Comparison of ENCODE assay signal across 8 cellular contexts in genomic region chr9:89178162-89179120, GRCh38. TPM values are rescaled to one million over a fixed set of nuclear protein-coding genes. Genes with fewer than 3 reads are reported as not detected.
DNase-seq lines count a peak whose midpoint lies in the region; ATAC-seq lines count a peak whose summit lies in the region.

Gene SHC3 (minus strand): TSS chr9:89178818. CDS start chr9:89178460, 358 bp downstream.

- peak within 1 kb of the TSS; percentile 72 for H2AFZ ChIP-seq in ACC112 (ENCODE audit: low read length, unreplicated experiment)

- DNase-seq in aorta (no peak), T1000 (lab: John Stamatoyannopoulos, UW) (no peak)

- 6 to 8% methylated on average over 52 to 73 of the region's 73 CpGs for WGBS in aorta, 2 donors

- intact Hi-C loops in aorta (cut with DNase I) = loop anchor here in 1 of 2 donors (10.0 kb wide), 1 partner anchor 96 kb away; no protein-coding TSS in a partner anchor

- H3K9me3 ChIP-seq in HUES6 (ENCODE audit: control insufficient read depth, insufficient read depth, low read depth, low read length) (no peaks in the 10 kb centered on the region), mucosa of rectum (ENCODE audit: control insufficient read depth in 2 of 2, low read length in 2 of 2) (no peaks in the 10 kb centered on the region), aorta (ENCODE audit: control insufficient read depth, low read length) (no peaks in the 10 kb centered on the region)

- H3K4me1 ChIP-seq in ACC112 (ENCODE audit: control insufficient read depth, insufficient read depth, low read length, unreplicated experiment) (peaks cover 30% of the 10 kb centered on the region), HUES6 (ENCODE audit: control insufficient read depth, insufficient read depth, low read length) (peaks cover 21% of the 10 kb centered on the region), mucosa of rectum (ENCODE audit: control insufficient read depth in 2 of 2, insufficient read depth in 2 of 2, low read length in 2 of 2) (peaks cover 11 to 20% of the 10 kb centered on the region in 2 donors), aorta (ENCODE audit: control insufficient read depth in 1 of 2, insufficient read depth in 2 of 2, low read length in 2 of 2) (no peaks in the 10 kb centered on the region)

- H3K79me2 ChIP-seq in ACC112 (ENCODE audit: control insufficient read depth, insufficient read depth, low read length, unreplicated experiment) = peaks cover 46% of the 10 kb centered on the region

- H3K27me3 ChIP-seq in ACC112 (ENCODE audit: insufficient read depth, low read length) = no peaks in the 10 kb centered on the region
- H3K27me3 ChIP-seq in HUES6 (ENCODE audit: control insufficient read depth, insufficient read depth, low read length) = peaks cover 34% of the 10 kb centered on the region
- peaks cover 16 to 28% of the 10 kb centered on the region in 2 donors for H3K27me3 ChIP-seq in mucosa of rectum (ENCODE audit: control insufficient read depth in 2 of 2, insufficient read depth in 2 of 2, low read length in 2 of 2)
- no peaks in the 10 kb centered on the region for H3K27me3 ChIP-seq in aorta (ENCODE audit: control insufficient read depth in 1 of 2, insufficient read depth in 2 of 2, low read length in 1 of 2)

- H3K36me3 ChIP-seq in ACC112 (ENCODE audit: insufficient read depth, low read length) (no peaks in the 10 kb centered on the region), HUES6 (ENCODE audit: control insufficient read depth, insufficient read depth, low read length) (no peaks in the 10 kb centered on the region), mucosa of rectum (ENCODE audit: control insufficient read depth in 2 of 2, insufficient read depth in 2 of 2, low read length in 2 of 2) (no peaks in the 10 kb centered on the region), aorta (ENCODE audit: control insufficient read depth in 1 of 2, insufficient read depth in 2 of 2, low read length in 1 of 2) (no peaks in the 10 kb centered on the region)

- H3K9ac ChIP-seq in HUES6 (ENCODE audit: low read length) = peak within 1 kb of the TSS; percentile 68
- H3K9ac ChIP-seq in mucosa of rectum (ENCODE audit: low read depth in 1 of 2, low read length in 2 of 2) = peak within 1 kb of the TSS; percentile 56 to 57

- peak within 1 kb of the TSS; percentile 83 for H3K4me3 ChIP-seq in ACC112 (ENCODE audit: low read depth, low read length)
- peak within 1 kb of the TSS; percentile 70 for H3K4me3 ChIP-seq in HUES6 (ENCODE audit: low read depth, low read length)
- peak within 1 kb of the TSS; percentile 46 to 70 for H3K4me3 ChIP-seq in mucosa of rectum (ENCODE audit: low read length in 2 of 2)
- peak within 1 kb of the TSS; percentile 44 to 66 for H3K4me3 ChIP-seq in aorta (ENCODE audit: low read length in 2 of 2)

- peak within 1 kb of the TSS; percentile 85 for H3K27ac ChIP-seq in ACC112 (ENCODE audit: low read depth, low read length)
- peak within 1 kb of the TSS; percentile 54; the same call in 1 of the 2 replicates for H3K27ac ChIP-seq in HUES6 (ENCODE audit: low read depth, low read length)
- peak within 1 kb of the TSS; percentile 79 for H3K27ac ChIP-seq in cingulate gyrus (ENCODE audit: low read depth, low read length)
- H3K27ac ChIP-seq in mucosa of rectum (ENCODE audit: low read depth in 2 of 2, low read length in 2 of 2) = peak within 1 kb of the TSS in 1 of 2 donors; percentile 69
- peak within 1 kb of the TSS in 1 of 2 donors; percentile 91 for H3K27ac ChIP-seq in aorta (ENCODE audit: low read depth in 1 of 2, low read length in 2 of 2)

- peak; percentile 42 for ATAC-seq in aorta (ENCODE audit: low FRiP score)
- no peak for ATAC-seq in HG02840 (IDR thresholded peaks at IDR 0.05; ENCODE audit: low FRiP score, unreplicated experiment)
- no peak for ATAC-seq in GM18870 (IDR thresholded peaks at IDR 0.05; ENCODE audit: unreplicated experiment)

RNA-seq across cellular contexts. Expression of gene SHC3, which starts in this region (rescaled TPM):
- total RNA-seq in aorta = 1 to 10 TPM; 1.1 to 6.9 TPM
- under 1 TPM in 1 of 2 donors, not detected in 1; 0.10 TPM for polyA plus RNA-seq in aorta
